Comparison of ENCODE assay signal across 17 cellular contexts in the genomic region with DNA sequence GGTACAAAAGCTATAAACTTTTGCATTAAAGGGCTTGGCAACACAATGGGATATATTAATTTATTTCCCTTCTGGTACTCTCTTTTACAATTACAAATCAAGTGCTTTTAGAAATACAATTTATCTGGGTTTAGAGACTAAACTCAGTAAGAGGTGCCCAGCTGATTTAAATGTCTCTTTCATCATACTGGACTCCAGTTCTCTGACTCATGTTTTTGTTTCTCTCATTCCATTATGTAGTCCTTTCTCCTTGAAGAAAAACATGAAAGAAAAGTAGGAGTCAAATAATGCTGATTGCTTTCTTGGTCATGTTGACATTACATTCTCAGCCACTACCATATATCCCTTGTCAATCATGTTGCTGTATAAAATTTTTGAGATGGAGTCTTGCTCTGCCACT. TPM values are rescaled to one million over a fixed set of nuclear protein-coding genes. Genes with fewer than 3 reads are reported as not detected.
DNase-seq lines count a peak whose midpoint lies in the region; ATAC-seq and TF ChIP-seq lines count a peak whose summit lies in the region.
"Had no signal": no experiment of that assay in that cellular context is flagged by ENCODE, and none has a peak within 500 bp of the region (broad histone marks: within the 10 kb centered on the region; RNA-seq: fewer than 3 reads in every experiment).

No MANE protein-coding gene starts in this region.

- H3K4me3 Mint-ChIP-seq in nephron progenitor cell, result no peak overlapping the region
- H3K4me3 Mint-ChIP-seq: activated B cell treated with CpG ODN at 0.5 μM for 24 hours; natural killer cell treated with Interleukin-12 subunit alpha and Interleukin-12 subunit beta and Interleukin-15 and Interleukin-18, amount 100 ng/mL, for 72 hours; stimulated activated naive CD8-positive, alpha-beta T cell treated with anti-CD3 and anti-CD28 coated beads, Interleukin-15, Interleukin-2, amounts not matched to agents 100 ng/mL and 50 ng/mL, for 24 hours had no signal

- no peaks in the 10 kb centered on the region for H3K27me3 ChIP-seq in mammary epithelial cell (ENCODE audit: insufficient read depth, low read length)
- H3K27me3 ChIP-seq in left lung, result no peaks in the 10 kb centered on the region
- H3K27me3 ChIP-seq: sigmoid colon had no signal

- no peaks in the 10 kb centered on the region for H4K20me1 ChIP-seq in mammary epithelial cell (ENCODE audit: insufficient read depth, low read length)

- dilution Hi-C loops in mammary epithelial cell (cut with HindIII; ENCODE audit: low sequenced_read_pairs), result no loop called here

- POLR2A ChIA-PET in AG04449 (lab: Yijun Ruan, JAX), result interaction anchor here (0.7 kb wide), 1 partner anchor 125 kb away, joined by 3 read pairs; a partner anchor contains a TSS

- no peaks in the 10 kb centered on the region for H3K4me1 Mint-ChIP-seq in nephron progenitor cell
- H3K4me1 Mint-ChIP-seq: activated B cell treated with CpG ODN at 0.5 μM for 24 hours had no signal

- no peaks in the 10 kb centered on the region for H3K79me2 ChIP-seq in mammary epithelial cell (ENCODE audit: insufficient read depth, low read length)

- in situ Hi-C loops in mammary epithelial cell (cut with MboI; ENCODE audit: low sequenced_read_pairs in 2 of 2), result no loop called here

- no peak overlapping the region for H3K4me2 ChIP-seq in mammary epithelial cell (ENCODE audit: insufficient read depth, low read depth, low read length)
- H3K4me2 ChIP-seq: A549 had no signal

- H3K36me3 Mint-ChIP-seq in nephron progenitor cell (ENCODE audit: low read depth), result peaks cover 21% of the 10 kb centered on the region

- H3K4me3 ChIP-seq in AG04449 (ENCODE audit: low read depth, low read length) (no peak overlapping the region), mammary epithelial cell (replicated peaks in 1 of 3; ENCODE audit: insufficient read depth in 1 of 3, low read depth in 2 of 3, low read length in 3 of 3) (no peak overlapping the region), left lung (no peak overlapping the region)
- H3K4me3 ChIP-seq: A549, lower lobe of right lung, sigmoid colon had no signal

- H3K27me3 Mint-ChIP-seq in nephron progenitor cell (ENCODE audit: low read depth, poor library complexity), result no peaks in the 10 kb centered on the region
- H3K27me3 Mint-ChIP-seq: activated B cell treated with CpG ODN at 0.5 μM for 24 hours; natural killer cell treated with Interleukin-12 subunit alpha and Interleukin-12 subunit beta and Interleukin-15 and Interleukin-18, amount 100 ng/mL, for 72 hours; stimulated activated naive CD8-positive, alpha-beta T cell treated with anti-CD3 and anti-CD28 coated beads, Interleukin-15, Interleukin-2, amounts not matched to agents 100 ng/mL and 50 ng/mL, for 24 hours had no signal

- no peak overlapping the region for H3K9ac ChIP-seq in mammary epithelial cell (ENCODE audit: insufficient read depth, low read length)

- no peak overlapping the region for H3K27ac Mint-ChIP-seq in nephron progenitor cell
- H3K27ac Mint-ChIP-seq: activated B cell treated with CpG ODN at 0.5 μM for 24 hours; natural killer cell treated with Interleukin-12 subunit alpha and Interleukin-12 subunit beta and Interleukin-15 and Interleukin-18, amount 100 ng/mL, for 72 hours had no signal

- H3K4me1 ChIP-seq in mammary epithelial cell (ENCODE audit: insufficient read depth, low read length) (no peaks in the 10 kb centered on the region), left lung (no peaks in the 10 kb centered on the region)
- H3K4me1 ChIP-seq: A549, lower lobe of right lung, sigmoid colon had no signal

- H3K27ac ChIP-seq in mammary epithelial cell (ENCODE audit: insufficient read depth, low read depth, low read length), result no peak overlapping the region
- H3K27ac ChIP-seq in left lung, result no peak overlapping the region
- H3K27ac ChIP-seq: A549, lower lobe of right lung, sigmoid colon had no signal

- BruUV-seq in mammary epithelial cell (replicated peaks; lab: Mats Ljungman, UMichigan), result no TSS peak

- peak; percentile 44 for DNase-seq in AG04449 (ENCODE audit: low read depth, low spot score)
- DNase-seq in HPDE6-E6E7 (ENCODE audit: extremely low spot score), result peak; percentile 6
- peak; percentile 25 for DNase-seq in mammary epithelial cell
- DNase-seq in hepatic stellate cell (ENCODE audit: low spot score), result peak; percentile 38
- DNase-seq in left lung, result no peak
- DNase-seq in nephron progenitor cell, result no peak
- no peak for DNase-seq in NCI-H1417 treated with DMSO at 0.1 percent for 48 hours (lab: John Stamatoyannopoulos, UW)
- DNase-seq: activated B cell treated with CpG ODN at 0.5 μM for 24 hours, lower lobe of right lung, NCI-H146, NCI-H510A, OCI-M1, sigmoid colon had no signal

- intact Hi-C loops in mammary epithelial cell (cut with micrococcal nuclease), result no loop called here
- intact Hi-C loops in left lung (cut with DNase I), result no loop called here

- no peak for ATAC-seq in left lung
- ATAC-seq in HG02938 (IDR thresholded peaks at IDR 0.05; ENCODE audit: unreplicated experiment), result no peak
- ATAC-seq: A549; lower lobe of right lung; natural killer cell treated with Interleukin-12 subunit alpha and Interleukin-12 subunit beta and Interleukin-15 and Interleukin-18, amount 100 ng/mL, for 72 hours had no signal

- TF ChIP-seq CTCF in AG04449 (IDR thresholded peaks at IDR 0.05; ENCODE audit: insufficient read depth, low read length, missing control alignments), result no peak
- no peak for TF ChIP-seq CTCF in mammary epithelial cell (conservative IDR thresholded peaks at IDR 0.05 in 1 of 2, IDR thresholded peaks at IDR 0.05 in 1 of 2; ENCODE audit: extremely low read depth in 1 of 2, insufficient read depth in 1 of 2, low read depth in 1 of 2, low read length in 2 of 2)
- no peak for TF ChIP-seq CTCF in left lung (IDR thresholded peaks at IDR 0.05)
- no peak for TF ChIP-seq CTCF in nephron progenitor cell (IDR thresholded peaks at IDR 0.05)

- H3K9me3 Mint-ChIP-seq in nephron progenitor cell, result no peaks in the 10 kb centered on the region
- H3K9me3 Mint-ChIP-seq: activated B cell treated with CpG ODN at 0.5 μM for 24 hours; natural killer cell treated with Interleukin-12 subunit alpha and Interleukin-12 subunit beta and Interleukin-15 and Interleukin-18, amount 100 ng/mL, for 72 hours; stimulated activated naive CD8-positive, alpha-beta T cell treated with anti-CD3 and anti-CD28 coated beads, Interleukin-15, Interleukin-2, amounts not matched to agents 100 ng/mL and 50 ng/mL, for 24 hours had no signal

- peaks cover 12% of the 10 kb centered on the region for H3K36me3 ChIP-seq in mammary epithelial cell (ENCODE audit: insufficient read depth, low read length)
- peaks cover 0 to 46% of the 10 kb centered on the region in 2 donors for H3K36me3 ChIP-seq in left lung

- CTCF ChIA-PET in AG04449 (lab: Yijun Ruan, JAX), result interaction anchor here (2.4 to 2.5 kb wide), 2 partner anchors 28 to 79 kb away, joined by 13 to 17 read pairs; no protein-coding TSS in a partner anchor
- CTCF ChIA-PET in mammary epithelial cell (lab: Charles Lee; ENCODE audit: low non-redundant PET), result no interaction called here

- no peak overlapping the region for H2AFZ ChIP-seq in mammary epithelial cell (ENCODE audit: low read depth, low read length)

- H3K9me3 ChIP-seq in mammary epithelial cell (replicated peaks; ENCODE audit: insufficient read depth, low read length) (no peaks in the 10 kb centered on the region), left lung (no peaks in the 10 kb centered on the region)
- H3K9me3 ChIP-seq: A549, lower lobe of right lung, sigmoid colon had no signal

RNA-seq across cellular contexts. Expression of a gene that starts 36.3 kb away (rescaled TPM):
- total RNA-seq in mammary epithelial cell, result 10 to 100 TPM; 30.1 to 34.5 TPM
- 21.0 TPM for polyA plus RNA-seq in mammary epithelial cell
- 82.1 TPM for polyA minus RNA-seq in mammary epithelial cell
- total RNA-seq in left lung, result 10 to 100 TPM; 47.3 to 58.0 TPM

Comparison
In these comparisons a context has a peak if more than half of its experiments do, and no peak if none do; other contexts are left out.
1. DNase-seq: peak in AG04449 (single experiment), HPDE6-E6E7 (single experiment), mammary epithelial cell (single experiment) and hepatic stellate cell (single experiment); none in left lung (0 of 2), nephron progenitor cell (single experiment) and NCI-H1417 treated with DMSO at 0.1 percent for 48 hours (single experiment).